Comparison of ENCODE assay signal across 1 cellular context in the genomic region with DNA sequence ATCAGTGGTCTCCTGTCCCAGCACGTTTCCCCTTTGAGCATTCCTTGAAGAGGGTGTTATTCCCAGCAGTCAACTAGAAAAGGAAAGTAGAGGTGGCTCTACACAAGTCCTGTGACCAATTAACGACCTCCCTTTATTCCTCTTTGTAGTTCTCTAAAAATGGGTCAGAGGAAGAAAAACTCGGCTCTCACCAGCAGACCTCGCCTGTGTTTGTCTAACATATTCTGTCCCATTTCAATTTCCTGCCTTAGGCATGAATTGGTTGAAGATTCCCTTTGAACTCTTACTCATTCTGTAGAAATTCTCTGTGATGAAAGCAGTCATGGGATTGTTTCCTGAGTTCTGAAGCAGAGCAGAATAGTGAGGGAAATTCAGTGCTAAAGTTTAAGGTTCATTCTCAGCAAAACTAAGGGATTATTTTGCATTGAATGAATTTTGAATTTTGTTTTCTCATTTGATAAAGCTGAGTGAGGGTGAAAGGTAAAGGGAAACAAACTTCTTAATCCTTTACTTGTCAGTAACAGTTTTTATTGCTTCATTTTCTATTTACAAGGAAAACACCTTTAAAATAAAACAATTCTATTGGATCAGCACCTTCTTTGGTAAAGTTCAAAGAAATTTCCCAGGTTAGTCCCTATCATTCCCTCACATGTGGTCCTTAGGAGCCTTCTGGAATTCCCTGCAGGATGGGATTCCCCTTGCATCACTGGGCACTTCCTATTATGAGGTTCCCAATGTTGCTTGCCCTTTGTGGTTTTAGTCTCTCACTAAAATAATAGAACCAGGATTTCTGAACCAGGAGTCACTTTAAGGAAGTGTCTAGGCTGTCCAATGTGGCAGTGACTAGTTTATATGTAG.
TF ChIP-seq lines count a peak whose summit lies in the region.

No MANE protein-coding gene starts in this region.

TF ChIP-seq in HepG2, 621 proteins besides CTCF, POLR2A, EP300 and RAD21 (continued from another document and continues in another):
- TF ChIP-seq PHF8 (CRISPR knock-in tag; IDR thresholded peaks at IDR 0.05) (no peak), ZNF256 (CRISPR knock-in tag; conservative IDR thresholded peaks at IDR 0.05) (no peak), ZMYM4 (CRISPR knock-in tag; IDR thresholded peaks at IDR 0.05) (no peak), REL (CRISPR knock-in tag; conservative IDR thresholded peaks at IDR 0.05) (no peak), RBM39 (IDR thresholded peaks at IDR 0.05; ENCODE audit: low read depth, low read length, poor library complexity, severe bottlenecking) (no peak), ZNF264 (CRISPR knock-in tag; IDR thresholded peaks at IDR 0.05) (peak; percentile 80), TCF7 (IDR thresholded peaks at IDR 0.05; ENCODE audit: low read depth) (peak; percentile 98), ZNF749 (CRISPR knock-in tag; IDR thresholded peaks at IDR 0.05; ENCODE audit: borderline replicate concordance) (no peak), ADNP (CRISPR knock-in tag; IDR thresholded peaks at IDR 0.05) (no peak), TGIF2 (CRISPR knock-in tag; IDR thresholded peaks at IDR 0.05) (peak; percentile 85), STAT5B (CRISPR knock-in tag; IDR thresholded peaks at IDR 0.05) (no peak), SIX1 (CRISPR knock-in tag; IDR thresholded peaks at IDR 0.05; ENCODE audit: borderline replicate concordance) (peak; percentile 66; the same call in 1 of the 2 replicates), ZNF709 (CRISPR knock-in tag; IDR thresholded peaks at IDR 0.05) (no peak), ZNF138 (CRISPR knock-in tag; IDR thresholded peaks at IDR 0.05; ENCODE audit: low read depth) (no peak), ZNF7 (CRISPR knock-in tag; IDR thresholded peaks at IDR 0.05) (no peak), ZNF781 (CRISPR knock-in tag; IDR thresholded peaks at IDR 0.05; ENCODE audit: borderline replicate concordance, not compliant biosample characterization) (no peak), HNF4A (CRISPR knock-in tag; IDR thresholded peaks at IDR 0.05) (peak; percentile 88), SIX4 (CRISPR knock-in tag; IDR thresholded peaks at IDR 0.05) (peak; percentile 58), FOXK1 (CRISPR knock-in tag; IDR thresholded peaks at IDR 0.05; ENCODE audit: borderline replicate concordance, low read depth) (peak; percentile 59; the same call in 1 of the 2 replicates), TAF1 (CRISPR knock-in tag; IDR thresholded peaks at IDR 0.05) (no peak), CBX5 (CRISPR knock-in tag; IDR thresholded peaks at IDR 0.05; ENCODE audit: borderline replicate concordance) (no peak), STAG1 (CRISPR knock-in tag; IDR thresholded peaks at IDR 0.05) (peak; percentile 24; the same call in 1 of the 2 replicates), CENPT (CRISPR knock-in tag; IDR thresholded peaks at IDR 0.05; ENCODE audit: low read depth) (no peak), KLF12 (CRISPR knock-in tag; IDR thresholded peaks at IDR 0.05; ENCODE audit: borderline replicate concordance) (no peak)
- TF ChIP-seq, protein P1, sequence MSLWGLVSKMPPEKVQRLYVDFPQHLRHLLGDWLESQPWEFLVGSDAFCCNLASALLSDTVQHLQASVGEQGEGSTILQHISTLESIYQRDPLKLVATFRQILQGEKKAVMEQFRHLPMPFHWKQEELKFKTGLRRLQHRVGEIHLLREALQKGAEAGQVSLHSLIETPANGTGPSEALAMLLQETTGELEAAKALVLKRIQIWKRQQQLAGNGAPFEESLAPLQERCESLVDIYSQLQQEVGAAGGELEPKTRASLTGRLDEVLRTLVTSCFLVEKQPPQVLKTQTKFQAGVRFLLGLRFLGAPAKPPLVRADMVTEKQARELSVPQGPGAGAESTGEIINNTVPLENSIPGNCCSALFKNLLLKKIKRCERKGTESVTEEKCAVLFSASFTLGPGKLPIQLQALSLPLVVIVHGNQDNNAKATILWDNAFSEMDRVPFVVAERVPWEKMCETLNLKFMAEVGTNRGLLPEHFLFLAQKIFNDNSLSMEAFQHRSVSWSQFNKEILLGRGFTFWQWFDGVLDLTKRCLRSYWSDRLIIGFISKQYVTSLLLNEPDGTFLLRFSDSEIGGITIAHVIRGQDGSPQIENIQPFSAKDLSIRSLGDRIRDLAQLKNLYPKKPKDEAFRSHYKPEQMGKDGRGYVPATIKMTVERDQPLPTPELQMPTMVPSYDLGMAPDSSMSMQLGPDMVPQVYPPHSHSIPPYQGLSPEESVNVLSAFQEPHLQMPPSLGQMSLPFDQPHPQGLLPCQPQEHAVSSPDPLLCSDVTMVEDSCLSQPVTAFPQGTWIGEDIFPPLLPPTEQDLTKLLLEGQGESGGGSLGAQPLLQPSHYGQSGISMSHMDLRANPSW (CRISPR knock-in tag; IDR thresholded peaks at IDR 0.05; ENCODE audit: borderline replicate concordance): no peak
- TF ChIP-seq, protein P2, sequence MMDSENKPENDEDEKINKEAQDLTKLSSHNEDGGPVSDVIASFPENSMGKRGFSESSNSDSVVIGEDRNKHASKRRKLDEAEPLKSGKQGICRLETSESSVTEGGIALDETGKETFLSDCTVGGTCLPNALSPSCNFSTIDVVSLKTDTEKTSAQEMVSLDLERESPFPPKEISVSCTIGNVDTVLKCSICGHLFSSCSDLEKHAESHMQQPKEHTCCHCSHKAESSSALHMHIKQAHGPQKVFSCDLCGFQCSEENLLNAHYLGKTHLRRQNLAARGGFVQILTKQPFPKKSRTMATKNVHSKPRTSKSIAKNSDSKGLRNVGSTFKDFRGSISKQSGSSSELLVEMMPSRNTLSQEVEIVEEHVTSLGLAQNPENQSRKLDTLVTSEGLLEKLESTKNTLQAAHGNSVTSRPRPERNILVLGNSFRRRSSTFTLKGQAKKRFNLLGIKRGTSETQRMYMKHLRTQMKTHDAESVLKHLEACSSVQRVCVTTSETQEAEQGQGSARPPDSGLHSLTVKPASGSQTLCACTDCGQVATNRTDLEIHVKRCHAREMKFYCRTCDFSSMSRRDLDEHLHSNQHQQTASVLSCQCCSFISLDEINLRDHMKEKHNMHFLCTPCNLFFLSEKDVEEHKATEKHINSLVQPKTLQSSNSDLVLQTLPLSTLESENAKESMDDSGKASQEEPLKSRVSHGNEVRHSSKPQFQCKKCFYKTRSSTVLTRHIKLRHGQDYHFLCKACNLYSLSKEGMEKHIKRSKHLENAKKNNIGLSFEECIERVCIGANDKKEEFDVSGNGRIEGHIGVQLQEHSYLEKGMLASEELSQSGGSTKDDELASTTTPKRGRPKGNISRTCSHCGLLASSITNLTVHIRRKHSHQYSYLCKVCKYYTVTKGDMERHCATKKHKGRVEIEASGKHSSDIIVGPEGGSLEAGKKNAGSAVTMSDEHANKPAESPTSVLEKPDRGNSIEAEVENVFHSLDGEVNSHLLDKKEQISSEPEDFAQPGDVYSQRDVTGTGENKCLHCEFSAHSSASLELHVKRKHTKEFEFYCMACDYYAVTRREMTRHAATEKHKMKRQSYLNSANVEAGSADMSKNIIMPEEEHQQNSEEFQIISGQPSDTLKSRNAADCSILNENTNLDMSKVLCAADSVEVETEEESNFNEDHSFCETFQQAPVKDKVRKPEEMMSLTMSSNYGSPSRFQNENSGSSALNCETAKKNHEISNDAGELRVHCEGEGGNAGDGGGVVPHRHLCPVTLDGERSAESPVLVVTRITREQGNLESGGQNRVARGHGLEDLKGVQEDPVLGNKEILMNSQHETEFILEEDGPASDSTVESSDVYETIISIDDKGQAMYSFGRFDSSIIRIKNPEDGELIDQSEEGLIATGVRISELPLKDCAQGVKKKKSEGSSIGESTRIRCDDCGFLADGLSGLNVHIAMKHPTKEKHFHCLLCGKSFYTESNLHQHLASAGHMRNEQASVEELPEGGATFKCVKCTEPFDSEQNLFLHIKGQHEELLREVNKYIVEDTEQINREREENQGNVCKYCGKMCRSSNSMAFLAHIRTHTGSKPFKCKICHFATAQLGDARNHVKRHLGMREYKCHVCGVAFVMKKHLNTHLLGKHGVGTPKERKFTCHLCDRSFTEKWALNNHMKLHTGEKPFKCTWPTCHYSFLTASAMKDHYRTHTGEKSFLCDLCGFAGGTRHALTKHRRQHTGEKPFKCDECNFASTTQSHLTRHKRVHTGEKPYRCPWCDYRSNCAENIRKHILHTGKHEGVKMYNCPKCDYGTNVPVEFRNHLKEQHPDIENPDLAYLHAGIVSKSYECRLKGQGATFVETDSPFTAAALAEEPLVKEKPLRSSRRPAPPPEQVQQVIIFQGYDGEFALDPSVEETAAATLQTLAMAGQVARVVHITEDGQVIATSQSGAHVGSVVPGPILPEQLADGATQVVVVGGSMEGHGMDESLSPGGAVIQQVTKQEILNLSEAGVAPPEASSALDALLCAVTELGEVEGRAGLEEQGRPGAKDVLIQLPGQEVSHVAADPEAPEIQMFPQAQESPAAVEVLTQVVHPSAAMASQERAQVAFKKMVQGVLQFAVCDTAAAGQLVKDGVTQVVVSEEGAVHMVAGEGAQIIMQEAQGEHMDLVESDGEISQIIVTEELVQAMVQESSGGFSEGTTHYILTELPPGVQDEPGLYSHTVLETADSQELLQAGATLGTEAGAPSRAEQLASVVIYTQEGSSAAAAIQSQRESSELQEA (CRISPR knock-in tag; IDR thresholded peaks at IDR 0.05; ENCODE audit: not compliant biosample characterization): no peak
- TF ChIP-seq, protein P3, sequence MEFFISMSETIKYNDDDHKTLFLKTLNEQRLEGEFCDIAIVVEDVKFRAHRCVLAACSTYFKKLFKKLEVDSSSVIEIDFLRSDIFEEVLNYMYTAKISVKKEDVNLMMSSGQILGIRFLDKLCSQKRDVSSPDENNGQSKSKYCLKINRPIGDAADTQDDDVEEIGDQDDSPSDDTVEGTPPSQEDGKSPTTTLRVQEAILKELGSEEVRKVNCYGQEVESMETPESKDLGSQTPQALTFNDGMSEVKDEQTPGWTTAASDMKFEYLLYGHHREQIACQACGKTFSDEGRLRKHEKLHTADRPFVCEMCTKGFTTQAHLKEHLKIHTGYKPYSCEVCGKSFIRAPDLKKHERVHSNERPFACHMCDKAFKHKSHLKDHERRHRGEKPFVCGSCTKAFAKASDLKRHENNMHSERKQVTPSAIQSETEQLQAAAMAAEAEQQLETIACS (CRISPR knock-in tag; IDR thresholded peaks at IDR 0.05): no peak
- TF ChIP-seq, protein P4, sequence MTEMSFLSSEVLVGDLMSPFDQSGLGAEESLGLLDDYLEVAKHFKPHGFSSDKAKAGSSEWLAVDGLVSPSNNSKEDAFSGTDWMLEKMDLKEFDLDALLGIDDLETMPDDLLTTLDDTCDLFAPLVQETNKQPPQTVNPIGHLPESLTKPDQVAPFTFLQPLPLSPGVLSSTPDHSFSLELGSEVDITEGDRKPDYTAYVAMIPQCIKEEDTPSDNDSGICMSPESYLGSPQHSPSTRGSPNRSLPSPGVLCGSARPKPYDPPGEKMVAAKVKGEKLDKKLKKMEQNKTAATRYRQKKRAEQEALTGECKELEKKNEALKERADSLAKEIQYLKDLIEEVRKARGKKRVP (CRISPR knock-in tag; IDR thresholded peaks at IDR 0.05): peak in 1 of 2 experiments; percentile 70; a peak in 1 of 4 replicates
- TF ChIP-seq, protein P5, sequence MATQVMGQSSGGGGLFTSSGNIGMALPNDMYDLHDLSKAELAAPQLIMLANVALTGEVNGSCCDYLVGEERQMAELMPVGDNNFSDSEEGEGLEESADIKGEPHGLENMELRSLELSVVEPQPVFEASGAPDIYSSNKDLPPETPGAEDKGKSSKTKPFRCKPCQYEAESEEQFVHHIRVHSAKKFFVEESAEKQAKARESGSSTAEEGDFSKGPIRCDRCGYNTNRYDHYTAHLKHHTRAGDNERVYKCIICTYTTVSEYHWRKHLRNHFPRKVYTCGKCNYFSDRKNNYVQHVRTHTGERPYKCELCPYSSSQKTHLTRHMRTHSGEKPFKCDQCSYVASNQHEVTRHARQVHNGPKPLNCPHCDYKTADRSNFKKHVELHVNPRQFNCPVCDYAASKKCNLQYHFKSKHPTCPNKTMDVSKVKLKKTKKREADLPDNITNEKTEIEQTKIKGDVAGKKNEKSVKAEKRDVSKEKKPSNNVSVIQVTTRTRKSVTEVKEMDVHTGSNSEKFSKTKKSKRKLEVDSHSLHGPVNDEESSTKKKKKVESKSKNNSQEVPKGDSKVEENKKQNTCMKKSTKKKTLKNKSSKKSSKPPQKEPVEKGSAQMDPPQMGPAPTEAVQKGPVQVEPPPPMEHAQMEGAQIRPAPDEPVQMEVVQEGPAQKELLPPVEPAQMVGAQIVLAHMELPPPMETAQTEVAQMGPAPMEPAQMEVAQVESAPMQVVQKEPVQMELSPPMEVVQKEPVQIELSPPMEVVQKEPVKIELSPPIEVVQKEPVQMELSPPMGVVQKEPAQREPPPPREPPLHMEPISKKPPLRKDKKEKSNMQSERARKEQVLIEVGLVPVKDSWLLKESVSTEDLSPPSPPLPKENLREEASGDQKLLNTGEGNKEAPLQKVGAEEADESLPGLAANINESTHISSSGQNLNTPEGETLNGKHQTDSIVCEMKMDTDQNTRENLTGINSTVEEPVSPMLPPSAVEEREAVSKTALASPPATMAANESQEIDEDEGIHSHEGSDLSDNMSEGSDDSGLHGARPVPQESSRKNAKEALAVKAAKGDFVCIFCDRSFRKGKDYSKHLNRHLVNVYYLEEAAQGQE (IDR thresholded peaks at IDR 0.05; ENCODE audit: borderline replicate concordance in 1 of 2, low read depth in 1 of 2, low read length in 2 of 2): peak in 1 of 2 experiments; percentile 54; a peak in 1 of 4 replicates
- TF ChIP-seq, protein P6, sequence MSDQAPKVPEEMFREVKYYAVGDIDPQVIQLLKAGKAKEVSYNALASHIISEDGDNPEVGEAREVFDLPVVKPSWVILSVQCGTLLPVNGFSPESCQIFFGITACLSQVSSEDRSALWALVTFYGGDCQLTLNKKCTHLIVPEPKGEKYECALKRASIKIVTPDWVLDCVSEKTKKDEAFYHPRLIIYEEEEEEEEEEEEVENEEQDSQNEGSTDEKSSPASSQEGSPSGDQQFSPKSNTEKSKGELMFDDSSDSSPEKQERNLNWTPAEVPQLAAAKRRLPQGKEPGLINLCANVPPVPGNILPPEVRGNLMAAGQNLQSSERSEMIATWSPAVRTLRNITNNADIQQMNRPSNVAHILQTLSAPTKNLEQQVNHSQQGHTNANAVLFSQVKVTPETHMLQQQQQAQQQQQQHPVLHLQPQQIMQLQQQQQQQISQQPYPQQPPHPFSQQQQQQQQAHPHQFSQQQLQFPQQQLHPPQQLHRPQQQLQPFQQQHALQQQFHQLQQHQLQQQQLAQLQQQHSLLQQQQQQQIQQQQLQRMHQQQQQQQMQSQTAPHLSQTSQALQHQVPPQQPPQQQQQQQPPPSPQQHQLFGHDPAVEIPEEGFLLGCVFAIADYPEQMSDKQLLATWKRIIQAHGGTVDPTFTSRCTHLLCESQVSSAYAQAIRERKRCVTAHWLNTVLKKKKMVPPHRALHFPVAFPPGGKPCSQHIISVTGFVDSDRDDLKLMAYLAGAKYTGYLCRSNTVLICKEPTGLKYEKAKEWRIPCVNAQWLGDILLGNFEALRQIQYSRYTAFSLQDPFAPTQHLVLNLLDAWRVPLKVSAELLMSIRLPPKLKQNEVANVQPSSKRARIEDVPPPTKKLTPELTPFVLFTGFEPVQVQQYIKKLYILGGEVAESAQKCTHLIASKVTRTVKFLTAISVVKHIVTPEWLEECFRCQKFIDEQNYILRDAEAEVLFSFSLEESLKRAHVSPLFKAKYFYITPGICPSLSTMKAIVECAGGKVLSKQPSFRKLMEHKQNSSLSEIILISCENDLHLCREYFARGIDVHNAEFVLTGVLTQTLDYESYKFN (CRISPR knock-in tag; conservative IDR thresholded peaks at IDR 0.05): peak; percentile 98
